In genomic region chr1:43938892-43939587, GRCh38 we compare ENCODE assay signal across 1 cellular context.
TF ChIP-seq lines count a peak whose summit lies in the region.

No MANE protein-coding gene starts in this region.

TF ChIP-seq in WTC11, 78 proteins besides CTCF, POLR2A, EP300 and RAD21 (continued from another document):
- TF ChIP-seq AFF4 (CRISPR knock-in tag; IDR thresholded peaks at IDR 0.05; ENCODE audit: borderline replicate concordance) (no peak), GRHL2 (CRISPR knock-in tag; IDR thresholded peaks at IDR 0.05; ENCODE audit: insufficient replicate concordance, severe bottlenecking) (no peak), GTF2I (CRISPR knock-in tag; conservative IDR thresholded peaks at IDR 0.05) (no peak), ZNF425 (CRISPR knock-in tag; conservative IDR thresholded peaks at IDR 0.05) (no peak), MYBL2 (CRISPR knock-in tag; IDR thresholded peaks at IDR 0.05) (no peak), MLX (CRISPR knock-in tag; IDR thresholded peaks at IDR 0.05) (no peak), ZNF671 (CRISPR knock-in tag; IDR thresholded peaks at IDR 0.05) (no peak)
